8 cellular contexts compared by ENCODE assay signal in genomic region chr3:183699238-183699947, GRCh38. TPM values are rescaled to one million over a fixed set of nuclear protein-coding genes. Genes with fewer than 3 reads are reported as not detected.
DNase-seq lines count a peak whose midpoint lies in the region; ATAC-seq, FAIRE-seq and TF ChIP-seq lines count a peak whose summit lies in the region.

No MANE protein-coding gene starts in this region.

- H3K79me2 ChIP-seq in Karpas-422 (ENCODE audit: low read length) = peaks cover 71% of the 10 kb centered on the region

- peaks cover 14 to 36% (median 21%) of the 10 kb centered on the region in 11 experiments for H3K36me3 ChIP-seq in BLaER1 treated with 17β-estradiol and CSF1 and Interleukin-3, amounts not matched to agents 10 nM and 100 nM
- H3K36me3 ChIP-seq in Karpas-422 (ENCODE audit: insufficient read depth, low read length) (peaks cover 12% of the 10 kb centered on the region; the same call in 1 of the 2 replicates), bronchial epithelial cell (ENCODE audit: control insufficient read depth, insufficient read depth, low read length) (peaks cover 2% of the 10 kb centered on the region), muscle layer of duodenum (ENCODE audit: control insufficient read depth in 1 of 2, insufficient read depth in 2 of 2, low read length in 2 of 2) (no peaks in the 10 kb centered on the region)

- H3K27me3 ChIP-seq in BLaER1 treated with 17β-estradiol and CSF1 and Interleukin-3, amounts not matched to agents 10 nM and 100 nM = no peaks in the 10 kb centered on the region
- H3K27me3 ChIP-seq in Karpas-422 (ENCODE audit: low read length) (no peaks in the 10 kb centered on the region), bronchial epithelial cell (ENCODE audit: control insufficient read depth, insufficient read depth, low read length) (no peaks in the 10 kb centered on the region), muscle layer of duodenum (ENCODE audit: low read depth, low read length) (no peaks in the 10 kb centered on the region)

- no peak for FAIRE-seq in bronchial epithelial cell (lab: Jason Lieb, UNC)

- peak overlapping the region; percentile 87 to 100 (median 98) for H3K4me3 ChIP-seq in BLaER1 treated with 17β-estradiol and CSF1 and Interleukin-3, amounts not matched to agents 10 nM and 100 nM
- H3K4me3 ChIP-seq in Karpas-422 (ENCODE audit: low read length) (peak overlapping the region; percentile 92), bronchial epithelial cell (ENCODE audit: low read depth, low read length) (peak overlapping the region; percentile 97), muscle layer of duodenum (ENCODE audit: low read depth in 1 of 2, low read length in 2 of 2) (peak overlapping the region; percentile 87 to 97)

- no peak for ATAC-seq in GM18505 (IDR thresholded peaks at IDR 0.05; ENCODE audit: unreplicated experiment)
- no peak for ATAC-seq in GM21576 (IDR thresholded peaks at IDR 0.05; ENCODE audit: unreplicated experiment)
- ATAC-seq in GM18909 (IDR thresholded peaks at IDR 0.05; ENCODE audit: poor library complexity, unreplicated experiment) = no peak

- TF ChIP-seq CTCF in bronchial epithelial cell (IDR thresholded peaks at IDR 0.05; ENCODE audit: insufficient read depth, low read length, severe bottlenecking) = no peak

- no peaks in the 10 kb centered on the region for H3K9me3 ChIP-seq in BLaER1 treated with 17β-estradiol and CSF1 and Interleukin-3, amounts not matched to agents 10 nM and 100 nM (replicated peaks in 1 of 11)
- H3K9me3 ChIP-seq in Karpas-422 (ENCODE audit: low read length) = no peaks in the 10 kb centered on the region
- no peaks in the 10 kb centered on the region for H3K9me3 ChIP-seq in muscle layer of duodenum (ENCODE audit: control insufficient read depth in 1 of 2, low read length in 2 of 2)

- H3K9ac ChIP-seq in BLaER1 treated with 17β-estradiol and CSF1 and Interleukin-3, amounts not matched to agents 10 nM and 100 nM = peak overlapping the region; percentile 96 to 100 (median 99)
- peak overlapping the region; percentile 95 for H3K9ac ChIP-seq in Karpas-422 (ENCODE audit: low read length)

- H3K27ac ChIP-seq in BLaER1 treated with 17β-estradiol and CSF1 and Interleukin-3, amounts not matched to agents 10 nM and 100 nM = peak overlapping the region; percentile 91 to 99 (median 98); a peak in 21 of 22 replicates
- H3K27ac ChIP-seq in Karpas-422 (ENCODE audit: low read length) = peak overlapping the region; percentile 75
- peak overlapping the region; percentile 81 for H3K27ac ChIP-seq in muscle layer of duodenum (ENCODE audit: low read length)

- peaks cover 40 to 60% (median 54%) of the 10 kb centered on the region in 11 experiments for H4K20me1 ChIP-seq in BLaER1 treated with 17β-estradiol and CSF1 and Interleukin-3, amounts not matched to agents 10 nM and 100 nM
- H4K20me1 ChIP-seq in Karpas-422 (ENCODE audit: insufficient read depth, low read depth, low read length) = peaks cover 42% of the 10 kb centered on the region

- TF ChIP-seq POLR2A in GM18505 (IDR thresholded peaks at IDR 0.05; ENCODE audit: borderline replicate concordance, extremely low read depth, insufficient read depth, insufficient read length) = no peak

- no peaks in the 10 kb centered on the region for H3K9me2 ChIP-seq in Karpas-422 (replicated peaks; ENCODE audit: insufficient read depth, low read length)

- DNase-seq in Karpas-422 (peak; percentile 77), bronchial epithelial cell (ENCODE audit: low read depth) (no peak)
- DNase-seq in activated CD4-positive, alpha-beta T cell treated with anti-CD3 and anti-CD28 coated beads, Interleukin-2, amount 50 U/mL, for 4 hours = no peak

- H3K4me1 ChIP-seq in BLaER1 treated with 17β-estradiol and CSF1 and Interleukin-3, amounts not matched to agents 10 nM and 100 nM = peaks cover 47 to 58% (median 54%) of the 10 kb centered on the region in 10 experiments
- peaks cover 33% of the 10 kb centered on the region for H3K4me1 ChIP-seq in Karpas-422 (ENCODE audit: low read length)
- H3K4me1 ChIP-seq in muscle layer of duodenum (ENCODE audit: control insufficient read depth in 1 of 2, insufficient read depth in 2 of 2, low read length in 2 of 2) = peaks cover 0 to 15% of the 10 kb centered on the region in 2 donors

- no peak overlapping the region for H2AFZ ChIP-seq in Karpas-422 (ENCODE audit: low read length)

- H3K4me2 ChIP-seq in BLaER1 treated with 17β-estradiol and CSF1 and Interleukin-3, amounts not matched to agents 10 nM and 100 nM = peak overlapping the region; percentile 86 to 99 (median 93)
- H3K4me2 ChIP-seq in Karpas-422 (ENCODE audit: low read depth, low read length, poor library complexity, severe bottlenecking) = peak overlapping the region; percentile 86

RNA-seq across cellular contexts. Expression of gene YEATS2, which starts 1.8 kb away (rescaled TPM):
- 72.9 and 92.8 TPM in 2 replicates for total RNA-seq in Karpas-422 (2014; rRNA removed; shearing (Covaris generic); ENCODE audit: low replicate concordance)
- 18.2 and 19.7 TPM in 2 replicates for total RNA-seq in bronchial epithelial cell
